12 cellular contexts compared by ENCODE assay signal in the genomic region with DNA sequence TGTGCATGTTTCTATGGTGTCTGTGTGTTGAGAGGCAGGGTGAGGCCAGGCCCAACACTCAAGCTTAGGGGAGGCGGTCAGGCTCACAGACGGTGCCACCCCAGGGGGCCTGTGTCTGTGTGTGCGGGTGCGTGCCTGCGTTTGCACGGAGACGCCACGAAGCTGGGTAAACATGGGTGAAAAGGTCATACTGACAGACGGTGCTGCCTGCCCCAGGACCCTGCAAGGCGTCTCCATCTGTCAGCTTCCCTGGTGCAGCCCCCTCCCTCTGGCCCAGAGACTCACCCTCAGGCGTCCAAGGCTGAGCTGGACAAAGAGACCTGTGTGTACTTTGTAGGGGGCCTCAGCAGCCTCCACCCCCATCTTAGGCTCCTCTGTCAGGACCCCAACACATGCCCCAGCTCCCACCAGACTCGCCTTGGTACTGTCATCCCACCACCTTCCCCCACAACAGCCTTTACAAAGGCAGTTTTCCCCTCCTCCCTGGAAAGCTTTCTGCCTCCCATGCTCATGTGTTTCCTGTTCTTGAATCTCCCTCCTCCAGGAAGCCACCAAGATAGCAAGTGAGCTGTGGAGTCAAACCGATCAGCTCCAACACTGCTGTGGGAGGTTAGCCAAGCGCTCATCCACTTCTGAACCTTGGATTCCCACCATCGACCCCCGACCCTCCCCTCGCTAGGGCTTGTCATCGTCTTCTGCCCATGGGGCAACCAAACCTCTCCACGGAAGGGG. TPM values are rescaled to one million over a fixed set of nuclear protein-coding genes. Genes with fewer than 3 reads are reported as not detected.
A peak's percentile ranks its signal among the peaks of the same experiment; 100 is the strongest.
DNase-seq lines count a peak whose midpoint lies in the region; ATAC-seq, FAIRE-seq and TF ChIP-seq lines count a peak whose summit lies in the region.
"Had no signal": no experiment of that assay in that cellular context is flagged by ENCODE, and none has a peak within 500 bp of the region (broad histone marks: within the 10 kb centered on the region; RNA-seq: fewer than 3 reads in every experiment).

No MANE protein-coding gene starts in this region.

- peaks cover 0 to 20% of the 10 kb centered on the region in 2 experiments; a peak in 2 of 4 replicates for H3K79me2 ChIP-seq in H1 (ENCODE audit: control insufficient read depth in 1 of 2, insufficient read depth in 2 of 2, low read length in 2 of 2)
- H3K79me2 ChIP-seq in trophoblast cell (ENCODE audit: control insufficient read depth, insufficient read depth, low read length, poor library complexity) = peaks cover 10% of the 10 kb centered on the region

- H3K79me1 ChIP-seq in H1 (ENCODE audit: low read depth, low read length) (peaks cover 16% of the 10 kb centered on the region), trophoblast cell (ENCODE audit: low read length) (peaks cover 16% of the 10 kb centered on the region)

- no peak overlapping the region for H2AFZ ChIP-seq in H1 (ENCODE audit: low read length)
- peak overlapping the region; percentile 5 for H2AFZ ChIP-seq in trophoblast cell (ENCODE audit: insufficient read depth, low read length, poor library complexity)

- H2BK12ac ChIP-seq in H1 (ENCODE audit: low read depth, low read length) = 0 out of 2 replicates have a peak overlapping the region, but pooled peaks have one; percentile 18
- H2BK12ac ChIP-seq in trophoblast cell (ENCODE audit: low read length) = peak overlapping the region; percentile 72

- H3K18ac ChIP-seq in H1 (ENCODE audit: extremely low read depth, low read length) (no peak overlapping the region), trophoblast cell (ENCODE audit: low read length) (peak overlapping the region; percentile 86)

- H3K36me3 ChIP-seq in H1 (ENCODE audit: control insufficient read depth in 2 of 4, insufficient read depth in 4 of 4, low read length in 3 of 4) (peaks cover 0 to 3% (median 1%) of the 10 kb centered on the region in 4 experiments; a peak in 3 of 8 replicates), trophoblast cell (ENCODE audit: control insufficient read depth in 1 of 2, insufficient read depth in 2 of 2, low read length in 2 of 2) (peaks cover 55 to 68% of the 10 kb centered on the region in 2 experiments), SJCRH30 (0 out of 2 replicates have a peak, but pooled peaks cover 2% of the 10 kb centered on the region)

- H4K12ac ChIP-seq in trophoblast cell (ENCODE audit: low read depth, low read length) = peak overlapping the region; percentile 19

- H2AK5ac ChIP-seq in H1 (ENCODE audit: low read depth, low read length) (no peak overlapping the region), trophoblast cell (ENCODE audit: low read length) (peak overlapping the region; percentile 23)

- 74% methylated on average over 19 of the region's 19 CpGs; no CpG with 5 or more reads in 1 of the 2 experiments for whole genome bisulfite sequencing in H1 (ENCODE audit: extremely low coverage in 1 of 2, insufficient coverage in 1 of 2, insufficient read length in 1 of 2, insufficient replicate concordance in 2 of 2, low coverage in 1 of 2, low lambda C conversion rate in 2 of 2, missing lambda C conversion rate in 1 of 2), 2 experiments
- no CpG with 5 or more reads among the region's 19 CpGs for WGBS in trophoblast cell (ENCODE audit: extremely low coverage, insufficient coverage, insufficient read length)

- H3K4me2 ChIP-seq in H1 (ENCODE audit: insufficient read depth in 1 of 2, low read depth in 2 of 2, low read length in 2 of 2) (peak overlapping the region; percentile 44 to 75), trophoblast cell (ENCODE audit: low read length) (peak overlapping the region; percentile 27)

- no peak overlapping the region for H4K5ac ChIP-seq in H1 (ENCODE audit: insufficient read length, low read depth, low read length)

- peak; percentile 47 for DNase-seq in NCI-H2107 treated with DMSO at 0.1 percent for 48 hours (lab: John Stamatoyannopoulos, UW; ENCODE audit: unreplicated experiment)
- DNase-seq in NCI-H2107 (lab: John Stamatoyannopoulos, UW) = no peak
- peak; percentile 96 for DNase-seq in NCI-H69 (lab: John Stamatoyannopoulos, UW)
- DNase-seq in H1 (ENCODE audit: low read depth in 1 of 2, low spot score in 2 of 2) = no peak
- DNase-seq in trophoblast cell = no peak
- no peak for DNase-seq in SJCRH30
- DNase-seq in DMS79 (lab: John Stamatoyannopoulos, UW) = no peak
- DNase-seq: amniotic stem cell, T-helper 9 cell had no signal

- POLR2A ChIA-PET in H1 (lab: Charles Lee; ENCODE audit: partially characterized antibody) = interaction anchor here (1.1 to 2.5 kb wide), 10 partner anchors 8 to 114 kb away, joined by 3 to 13 read pairs (median 5); partner anchors contain the start of gene KDM4A

- H3K56ac ChIP-seq in H1 (replicated peaks; ENCODE audit: insufficient read length, low read depth, low read length) = no peak overlapping the region

- H2BK5ac ChIP-seq in H1 (ENCODE audit: low read depth, low read length) = peak overlapping the region; percentile 23; the same call in 1 of the 2 replicates
- peak overlapping the region; percentile 18 for H2BK5ac ChIP-seq in trophoblast cell (ENCODE audit: low read depth, low read length, poor library complexity)

- FAIRE-seq in H1 (lab: Jason Lieb, UNC) = no peak
- FAIRE-seq: GM12878 had no signal

- peaks cover 6% of the 10 kb centered on the region for H3K23me2 ChIP-seq in H1 (ENCODE audit: low read depth, low read length)

- no peak for ATAC-seq in HG03097 (IDR thresholded peaks at IDR 0.05; ENCODE audit: low FRiP score, unreplicated experiment)
- ATAC-seq: GM12878 had no signal

- peaks cover 0 to 30% (median 21%) of the 10 kb centered on the region in 4 experiments; a peak in 6 of 7 replicates for H3K4me1 ChIP-seq in H1 (replicated peaks in 1 of 4; ENCODE audit: control insufficient read depth in 3 of 4, insufficient read depth in 4 of 4, low read length in 3 of 4)
- H3K4me1 ChIP-seq in trophoblast cell (ENCODE audit: control insufficient read depth in 1 of 2, insufficient read depth in 2 of 2, low read length in 2 of 2) = peaks cover 28 to 37% of the 10 kb centered on the region in 2 experiments
- no peaks in the 10 kb centered on the region for H3K4me1 ChIP-seq in SJCRH30

- H2BK120ac ChIP-seq in H1 (replicated peaks; ENCODE audit: low read depth, low read length) (no peak overlapping the region), trophoblast cell (ENCODE audit: insufficient read depth, low read length, poor library complexity) (peak overlapping the region; percentile 58)

- no peak overlapping the region for H4K91ac ChIP-seq in H1 (replicated peaks; ENCODE audit: insufficient read length, low read length)
- H4K91ac ChIP-seq in trophoblast cell (ENCODE audit: low read depth, low read length) = peak overlapping the region; percentile 76

- peak overlapping the region in 2 of 4 experiments; percentile 22 to 25; a peak in 2 of 7 replicates for H3K9ac ChIP-seq in H1 (replicated peaks in 1 of 4; ENCODE audit: extremely low read depth in 1 of 4, low read depth in 3 of 4, low read length in 3 of 4)
- no peak overlapping the region for H3K9ac ChIP-seq in trophoblast cell (ENCODE audit: low read length)

- peaks cover 27 to 29% of the 10 kb centered on the region in 2 experiments for H4K20me1 ChIP-seq in H1 (replicated peaks in 1 of 2; ENCODE audit: control insufficient read depth in 1 of 2, insufficient read depth in 2 of 2, low read length in 2 of 2)

- H3K4me3 ChIP-seq in H1 (ENCODE audit: extremely low read depth in 1 of 4, insufficient read depth in 2 of 4, low read depth in 3 of 4, low read length in 4 of 4) (peak overlapping the region in 3 of 4 experiments; percentile 18 to 50 (median 32); a peak in 4 of 8 replicates), trophoblast cell (ENCODE audit: low read depth, low read length) (no peak overlapping the region), SJCRH30 (no peak overlapping the region)
- H3K4me3 ChIP-seq: GM12878 had no signal

- H4K8ac ChIP-seq in H1 (ENCODE audit: extremely low read depth, insufficient read depth, low read length) = no peak overlapping the region
- peak overlapping the region; percentile 34 for H4K8ac ChIP-seq in trophoblast cell (ENCODE audit: low read depth, low read length)

- H2BK15ac ChIP-seq in H1 (ENCODE audit: low read length) = peak overlapping the region; percentile 81; the same call in 1 of the 2 replicates

- no peak for TF ChIP-seq CTCF in H1 (IDR thresholded peaks at IDR 0.05; ENCODE audit: control extremely low read depth in 1 of 3, insufficient read depth in 1 of 3, low read depth in 1 of 3, low read length in 3 of 3)

- H3K9me3 ChIP-seq in H1 (ENCODE audit: insufficient read depth in 2 of 2, low read depth in 1 of 2, low read length in 1 of 2) (no peaks in the 10 kb centered on the region), trophoblast cell (ENCODE audit: insufficient read depth, low read depth, low read length) (peaks cover 8% of the 10 kb centered on the region), SJCRH30 (replicated peaks) (no peaks in the 10 kb centered on the region)
- H3K9me3 ChIP-seq: tibial artery had no signal

- H3K23ac ChIP-seq in H1 (ENCODE audit: insufficient read length) (no peak overlapping the region), trophoblast cell (ENCODE audit: low read length) (no peak overlapping the region)

- H3K27ac ChIP-seq in H1 (ENCODE audit: low read depth, low read length) = no peak overlapping the region; the same call in 1 of the 2 replicates
- H3K27ac ChIP-seq in trophoblast cell (ENCODE audit: low read depth, low read length) = peak overlapping the region; percentile 70
- no peak overlapping the region for H3K27ac ChIP-seq in SJCRH30

- H3K4ac ChIP-seq in H1 (replicated peaks; ENCODE audit: insufficient read length, low read depth, low read length) (no peak overlapping the region), trophoblast cell (ENCODE audit: low read depth, low read length) (peak overlapping the region; percentile 60)

- no peaks in the 10 kb centered on the region for H3K27me3 ChIP-seq in H1 (replicated peaks in 1 of 4; ENCODE audit: control insufficient read depth in 3 of 4, extremely low read depth in 1 of 4, insufficient read depth in 3 of 4, low read length in 3 of 4)
- no peaks in the 10 kb centered on the region for H3K27me3 ChIP-seq in trophoblast cell (ENCODE audit: insufficient read depth, low read length)
- no peaks in the 10 kb centered on the region for H3K27me3 ChIP-seq in SJCRH30
- H3K27me3 ChIP-seq: tibial artery had no signal

- TF ChIP-seq EP300 in H1 (IDR thresholded peaks at IDR 0.05; ENCODE audit: borderline replicate concordance in 1 of 2, low read depth in 2 of 2, low read length in 2 of 2) = no peak

- peak overlapping the region; percentile 27 for H3K14ac ChIP-seq in H1 (ENCODE audit: insufficient read length)
- H3K14ac ChIP-seq in trophoblast cell (ENCODE audit: low read length) = peak overlapping the region; percentile 72

- TF ChIP-seq POLR2A in H1 (IDR thresholded peaks at IDR 0.05; ENCODE audit: control extremely low read depth in 1 of 2, low read depth in 2 of 2, low read length in 2 of 2) = no peak

- no peak for TF ChIP-seq RAD21 in H1 (IDR thresholded peaks at IDR 0.05 in 1 of 2, conservative IDR thresholded peaks at IDR 0.05 in 1 of 2; ENCODE audit: low read depth in 2 of 2, low read length in 2 of 2)

- CTCF ChIA-PET in H1 (lab: Charles Lee; ENCODE audit: partially characterized antibody) = interaction anchor here (0.6 to 3.4 kb wide), 9 partner anchors 8 to 195 kb away, joined by 3 to 33 read pairs (median 3); no protein-coding TSS in a partner anchor

- H2BK20ac ChIP-seq in H1 (ENCODE audit: low read length) = no peak overlapping the region

RNA-seq across cellular contexts. Expression of gene PTPRF, which starts 34.1 kb away (rescaled TPM):
- total RNA-seq in H1 (2021; fragmentation: NEBNext Ultra II Directional; extraction: Animal tissue kit (Norgen Biotek cat#: 25700)) = 221 and 231 TPM in 2 replicates
- 136 and 174 TPM in 2 replicates for polyA plus RNA-seq in H1 (2011; rRNA removed)
- polyA plus RNA-seq in H1 (2011; cell fraction: cytosol; rRNA removed) = 128 TPM
- polyA plus RNA-seq in H1 (2011; cell fraction: nucleus; rRNA removed) = 286 TPM
- 142 to 208 TPM (median 171 TPM) in 4 replicates for polyA plus RNA-seq in H1 (2012, experiment 1 of 2)
- 95.7 TPM for polyA plus RNA-seq in H1 (2012, experiment 2 of 2)
- polyA plus RNA-seq in H1 (2013, experiment 1 of 2) = 171 TPM
- polyA plus RNA-seq in H1 (2013, experiment 2 of 2) = 161 TPM
- 365 and 371 TPM in 2 replicates for polyA minus RNA-seq in H1 (2011; rRNA and poly(A)+ RNA removed)
- polyA minus RNA-seq in H1 (2011; cell fraction: cytosol; rRNA and poly(A)+ RNA removed) = 155 TPM
- polyA minus RNA-seq in H1 (2011; cell fraction: nucleus; rRNA and poly(A)+ RNA removed) = 141 TPM
- polyA plus RNA-seq in trophoblast cell (2013) = 205 TPM in 2 replicates
- total RNA-seq in SJCRH30 (2014; rRNA removed; shearing (Covaris generic)) = 32.6 and 34.1 TPM in 2 replicates

Comparison
In these comparisons a context has a peak if more than half of its experiments do, and no peak if none do; other contexts are left out.
1. DNase-seq: peak in NCI-H2107 treated with DMSO at 0.1 percent for 48 hours (single experiment) and NCI-H69 (single experiment); none in NCI-H2107 (single experiment), H1 (0 of 2), trophoblast cell (0 of 2), SJCRH30 (0 of 2) and DMS79 (single experiment).
2. H3K4me3 ChIP-seq: peak in H1 (3 of 4); none in trophoblast cell (single experiment) and SJCRH30 (single experiment).